9 cellular contexts compared by ENCODE assay signal in the genomic region with DNA sequence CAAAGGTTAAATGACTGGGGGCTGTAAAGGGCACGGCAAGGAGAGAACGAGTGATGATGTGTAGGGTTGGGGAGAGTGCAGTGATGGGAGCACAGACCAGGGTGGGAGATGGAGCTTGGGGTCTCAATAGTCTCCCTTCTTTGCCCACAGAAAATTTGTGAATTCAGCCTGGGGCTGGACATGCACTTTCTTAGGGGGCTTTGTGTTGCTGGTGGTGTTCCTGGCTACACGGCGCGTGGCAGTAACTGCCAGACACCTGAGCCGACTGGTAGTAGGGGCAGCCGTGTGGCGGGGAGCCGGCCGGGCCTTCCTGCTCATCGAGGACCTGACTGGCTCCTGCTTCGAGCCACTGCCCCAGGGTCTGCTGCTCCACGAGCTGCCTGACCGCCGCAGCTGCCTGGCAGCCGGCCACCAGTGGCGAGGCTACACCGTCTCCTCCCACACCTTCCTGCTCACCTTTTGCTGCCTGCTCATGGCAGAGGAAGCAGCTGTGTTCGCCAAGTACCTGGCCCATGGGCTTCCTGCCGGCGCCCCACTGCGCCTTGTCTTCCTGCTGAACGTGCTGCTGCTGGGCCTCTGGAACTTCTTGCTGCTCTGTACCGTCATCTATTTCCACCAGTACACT. TPM values are rescaled to one million over a fixed set of nuclear protein-coding genes. Genes with fewer than 3 reads are reported as not detected.
DNase-seq lines count a peak whose midpoint lies in the region; ATAC-seq, FAIRE-seq and TF ChIP-seq lines count a peak whose summit lies in the region.
"Had no signal": no experiment of that assay in that cellular context is flagged by ENCODE, and none has a peak within 500 bp of the region (broad histone marks: within the 10 kb centered on the region; RNA-seq: fewer than 3 reads in every experiment).

No MANE protein-coding gene starts in this region.

- TF ChIP-seq CTCF in neural crest cell (conservative IDR thresholded peaks at IDR 0.05) (no peak), osteocyte (IDR thresholded peaks at IDR 0.05) (no peak)

- H3K27me3 Mint-ChIP-seq in neural crest cell (ENCODE audit: low read depth): no peaks in the 10 kb centered on the region
- no peaks in the 10 kb centered on the region for H3K27me3 Mint-ChIP-seq in osteocyte (ENCODE audit: unreplicated experiment)

- no peak for FAIRE-seq in GM12892 (lab: Jason Lieb, UNC)

- DNase-seq in COLO668 (lab: John Stamatoyannopoulos, UW; ENCODE audit: unreplicated experiment): peak; percentile 77
- peak; percentile 63 for DNase-seq in NCI-H510A treated with DMSO at 0.1 percent for 48 hours (lab: John Stamatoyannopoulos, UW)
- no peak for DNase-seq in activated naive CD4-positive, alpha-beta T cell treated with anti-CD3 and anti-CD28 coated beads, Interleukin-2, amount 50 U/mL, for 72 hours (ENCODE audit: low spot score in 2 of 2)
- DNase-seq in neural crest cell (ENCODE audit: low read depth, low spot score): no peak
- no peak for DNase-seq in osteocyte (ENCODE audit: extremely low spot score, unreplicated experiment)
- no peak for DNase-seq in GM12892 (ENCODE audit: insufficient read length)
- DNase-seq: NCI-H1694 had no signal

- TF ChIP-seq POLR2A in GM12892 (IDR thresholded peaks at IDR 0.05; ENCODE audit: low read depth, low read length): no peak

- peak overlapping the region; percentile 25 for H3K4me3 Mint-ChIP-seq in neural crest cell
- H3K4me3 Mint-ChIP-seq in osteocyte (ENCODE audit: unreplicated experiment): no peak overlapping the region

- peaks cover 8% of the 10 kb centered on the region in 2 donors for H3K36me3 Mint-ChIP-seq in activated naive CD4-positive, alpha-beta T cell treated with anti-CD3 and anti-CD28 coated beads, Interleukin-2, amount 50 U/mL, for 72 hours
- H3K36me3 Mint-ChIP-seq in neural crest cell (ENCODE audit: low read depth) (no peaks in the 10 kb centered on the region), osteocyte (ENCODE audit: unreplicated experiment) (peaks cover 1% of the 10 kb centered on the region)

- ATAC-seq in activated naive CD4-positive, alpha-beta T cell treated with anti-CD3 and anti-CD28 coated beads, Interleukin-2, amount 50 U/mL, for 72 hours: no peak
- ATAC-seq in HG02642 (IDR thresholded peaks at IDR 0.05; ENCODE audit: poor library complexity, unreplicated experiment): no peak
- no peak for ATAC-seq in GM21825 (IDR thresholded peaks at IDR 0.05; ENCODE audit: unreplicated experiment)

- H3K27ac Mint-ChIP-seq in activated naive CD4-positive, alpha-beta T cell treated with anti-CD3 and anti-CD28 coated beads, Interleukin-2, amount 50 U/mL, for 72 hours: peak overlapping the region; percentile 84 to 92
- peak overlapping the region; percentile 53 for H3K27ac Mint-ChIP-seq in neural crest cell (ENCODE audit: unreplicated experiment)
- H3K27ac Mint-ChIP-seq in osteocyte (ENCODE audit: unreplicated experiment): no peak overlapping the region

- peaks cover 15% of the 10 kb centered on the region for H3K4me1 Mint-ChIP-seq in neural crest cell
- peaks cover 11% of the 10 kb centered on the region for H3K4me1 Mint-ChIP-seq in osteocyte (ENCODE audit: unreplicated experiment)

- no peaks in the 10 kb centered on the region for H3K9me3 Mint-ChIP-seq in activated naive CD4-positive, alpha-beta T cell treated with anti-CD3 and anti-CD28 coated beads, Interleukin-2, amount 50 U/mL, for 72 hours
- H3K9me3 Mint-ChIP-seq in neural crest cell (no peaks in the 10 kb centered on the region), osteocyte (ENCODE audit: unreplicated experiment) (no peaks in the 10 kb centered on the region)

RNA-seq across cellular contexts. Expression of a gene that starts 1.7 kb away (rescaled TPM):
- total RNA-seq in activated naive CD4-positive, alpha-beta T cell treated with anti-CD3 and anti-CD28 coated beads, Interleukin-2, amount 50 U/mL, for 72 hours: 1 to 10 TPM in 1 of 2 donors, under 1 TPM in 1; 0.49 to 2.2 TPM
- 0.42 and 0.66 TPM in 2 replicates for total RNA-seq in neural crest cell
- 0.63 and 0.73 TPM in 2 replicates for total RNA-seq in osteocyte
- not detected for polyA plus RNA-seq in GM12892 (2012; ENCODE audit: missing spikeins)

RNA-seq across cellular contexts. Expression of a gene that starts 3.8 kb away (rescaled TPM):
- total RNA-seq in activated naive CD4-positive, alpha-beta T cell treated with anti-CD3 and anti-CD28 coated beads, Interleukin-2, amount 50 U/mL, for 72 hours: 100 to 1,000 TPM; 355 to 401 TPM
- total RNA-seq in neural crest cell (81.4 and 88.5 TPM in 2 replicates), osteocyte (154 and 156 TPM in 2 replicates)
- polyA plus RNA-seq in GM12892 (2012; ENCODE audit: missing spikeins): 467 TPM

RNA-seq across cellular contexts. Expression of a gene that starts 9.2 kb away (rescaled TPM):
- total RNA-seq in activated naive CD4-positive, alpha-beta T cell treated with anti-CD3 and anti-CD28 coated beads, Interleukin-2, amount 50 U/mL, for 72 hours: 10 to 100 TPM; 36.8 to 64.2 TPM
- total RNA-seq in neural crest cell (28.3 and 30.3 TPM in 2 replicates), osteocyte (13.6 and 15.6 TPM in 2 replicates)
- 21.2 TPM for polyA plus RNA-seq in GM12892 (2012; ENCODE audit: missing spikeins)

RNA-seq across cellular contexts. Expression of a gene that starts 14.2 kb away (rescaled TPM):
- 100 to 1,000 TPM; 452 to 507 TPM for total RNA-seq in activated naive CD4-positive, alpha-beta T cell treated with anti-CD3 and anti-CD28 coated beads, Interleukin-2, amount 50 U/mL, for 72 hours
- total RNA-seq in neural crest cell (125 and 131 TPM in 2 replicates), osteocyte (86.2 and 91.8 TPM in 2 replicates)
- 772 TPM for polyA plus RNA-seq in GM12892 (2012; ENCODE audit: missing spikeins)

RNA-seq across cellular contexts. Expression of a gene that starts 15.1 kb away (rescaled TPM):
- 10 to 100 TPM; 81.5 to 90.7 TPM for total RNA-seq in activated naive CD4-positive, alpha-beta T cell treated with anti-CD3 and anti-CD28 coated beads, Interleukin-2, amount 50 U/mL, for 72 hours
- 65.5 and 82.2 TPM in 2 replicates for total RNA-seq in neural crest cell
- 65.9 and 66.5 TPM in 2 replicates for total RNA-seq in osteocyte
- polyA plus RNA-seq in GM12892 (2012; ENCODE audit: missing spikeins): 38.3 TPM

Comparison
In these comparisons a context has a peak if more than half of its experiments do, and no peak if none do; other contexts are left out.
1. DNase-seq: peak in COLO668 (single experiment) and NCI-H510A treated with DMSO at 0.1 percent for 48 hours (single experiment); none in activated naive CD4-positive, alpha-beta T cell treated with anti-CD3 and anti-CD28 coated beads, Interleukin-2, amount 50 U/mL, for 72 hours (0 of 2), neural crest cell (single experiment), osteocyte (single experiment) and GM12892 (single experiment).